14 cellular contexts compared by ENCODE assay signal in the genomic region with DNA sequence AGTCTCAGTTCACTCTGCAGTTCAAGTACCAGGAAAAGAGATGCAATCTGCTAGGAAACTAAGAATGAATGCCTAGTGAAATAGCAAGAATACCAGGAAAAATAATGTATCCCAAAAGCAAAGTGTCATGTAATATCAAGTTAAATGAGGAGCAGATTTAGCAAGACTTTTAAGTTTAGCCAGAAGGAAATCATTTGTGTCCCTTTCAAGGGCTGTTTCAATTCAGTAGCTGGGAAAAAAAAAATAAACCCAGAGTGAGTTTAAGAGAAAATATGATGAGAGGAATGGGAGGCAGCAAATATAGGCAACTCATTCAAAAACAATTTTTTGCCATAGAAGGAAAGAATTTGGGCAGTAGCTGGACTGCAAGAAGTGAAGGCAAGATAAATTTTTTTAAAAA.
DNase-seq lines count a peak whose midpoint lies in the region; ATAC-seq and TF ChIP-seq lines count a peak whose summit lies in the region.
"Had no signal": no experiment of that assay in that cellular context is flagged by ENCODE, and none has a peak within 500 bp of the region (broad histone marks: within the 10 kb centered on the region; RNA-seq: fewer than 3 reads in every experiment).

No MANE protein-coding gene starts in this region.

- H3K9me3 ChIP-seq in A673 (ENCODE audit: low read depth, low read length, poor library complexity, severe bottlenecking): no peaks in the 10 kb centered on the region
- H3K9me3 ChIP-seq: SJCRH30 had no signal

- no peaks in the 10 kb centered on the region for H3K27me3 ChIP-seq in A673 (replicated peaks; ENCODE audit: insufficient read depth, low read depth, low read length, poor library complexity)
- H3K27me3 ChIP-seq: SJCRH30 had no signal

- H3K4me1 ChIP-seq in A673 (ENCODE audit: insufficient read depth, low read length, poor library complexity, severe bottlenecking): no peaks in the 10 kb centered on the region
- H3K4me1 ChIP-seq: SJCRH30 had no signal

- POLR2A ChIA-PET in AG04449 (lab: Yijun Ruan, JAX) (no interaction called here), A673 (lab: Charles Lee; ENCODE audit: low non-redundant PET) (no interaction called here)

- H3K4me3 ChIP-seq in AG04449 (ENCODE audit: low read depth, low read length) (no peak overlapping the region), A673 (ENCODE audit: low read depth, low read length, poor library complexity, severe bottlenecking) (no peak overlapping the region)
- H3K4me3 ChIP-seq: SJCRH30 had no signal

- intact Hi-C loops in A673 (cut with micrococcal nuclease; ENCODE audit: unreplicated experiment): no loop called here

- H3K27ac ChIP-seq in A673 (ENCODE audit: low read depth, low read length, poor library complexity, severe bottlenecking): no peak overlapping the region
- H3K27ac ChIP-seq: SJCRH30 had no signal

- ATAC-seq in SK-N-SH treated with all-trans-retinoic acid at 6 μM for 48 hours: peak; percentile 65

- H3K36me3 ChIP-seq in A673 (ENCODE audit: insufficient read depth, low read length, poor library complexity, severe bottlenecking): no peaks in the 10 kb centered on the region
- H3K36me3 ChIP-seq: SJCRH30 had no signal

- CTCF ChIA-PET in AG04449 (lab: Yijun Ruan, JAX) (no interaction called here), A673 (lab: Charles Lee) (no interaction called here)

- TF ChIP-seq CTCF in AG04449 (IDR thresholded peaks at IDR 0.05; ENCODE audit: insufficient read depth, low read length, missing control alignments): no peak
- TF ChIP-seq CTCF in A673 (conservative IDR thresholded peaks at IDR 0.05; ENCODE audit: low read depth, low read length): no peak

- DNase-seq in AG04449 (ENCODE audit: low read depth, low spot score): peak; percentile 28
- DNase-seq in EL: peak; percentile 46
- DNase-seq in fibroblast of gingiva (ENCODE audit: low read depth): peak; percentile 41
- no peak for DNase-seq in SK-N-DZ (ENCODE audit: low spot score)
- DNase-seq in activated gamma-delta T cell (lab: John Stamatoyannopoulos, UW): no peak
- DNase-seq in T1000 (lab: John Stamatoyannopoulos, UW): no peak
- DNase-seq in A673 (ENCODE audit: low spot score): no peak
- DNase-seq: GF-D8, KG1, NCI-H187 treated with DMSO at 0.1 percent for 48 hours, NCI-H345, SJCRH30, SW 1271 had no signal

- no TSS peak for BruUV-seq in A673 (replicated peaks; lab: Mats Ljungman, UMichigan)

TF ChIP-seq in SK-N-SH treated with all-trans-retinoic acid at 6 μM for 48 hours, 23 proteins besides CTCF, POLR2A, EP300 and RAD21:
- TF ChIP-seq ZC3H10 (CRISPR knock-in tag; IDR thresholded peaks at IDR 0.05): no peak
- TF ChIP-seq POU6F1 (CRISPR knock-in tag; IDR thresholded peaks at IDR 0.05; ENCODE audit: borderline replicate concordance, low read depth): no peak
- no peak for TF ChIP-seq ZNF70 (CRISPR knock-in tag; IDR thresholded peaks at IDR 0.05)
- TF ChIP-seq RARB (CRISPR knock-in tag; IDR thresholded peaks at IDR 0.05): no peak
- TF ChIP-seq, protein P1, sequence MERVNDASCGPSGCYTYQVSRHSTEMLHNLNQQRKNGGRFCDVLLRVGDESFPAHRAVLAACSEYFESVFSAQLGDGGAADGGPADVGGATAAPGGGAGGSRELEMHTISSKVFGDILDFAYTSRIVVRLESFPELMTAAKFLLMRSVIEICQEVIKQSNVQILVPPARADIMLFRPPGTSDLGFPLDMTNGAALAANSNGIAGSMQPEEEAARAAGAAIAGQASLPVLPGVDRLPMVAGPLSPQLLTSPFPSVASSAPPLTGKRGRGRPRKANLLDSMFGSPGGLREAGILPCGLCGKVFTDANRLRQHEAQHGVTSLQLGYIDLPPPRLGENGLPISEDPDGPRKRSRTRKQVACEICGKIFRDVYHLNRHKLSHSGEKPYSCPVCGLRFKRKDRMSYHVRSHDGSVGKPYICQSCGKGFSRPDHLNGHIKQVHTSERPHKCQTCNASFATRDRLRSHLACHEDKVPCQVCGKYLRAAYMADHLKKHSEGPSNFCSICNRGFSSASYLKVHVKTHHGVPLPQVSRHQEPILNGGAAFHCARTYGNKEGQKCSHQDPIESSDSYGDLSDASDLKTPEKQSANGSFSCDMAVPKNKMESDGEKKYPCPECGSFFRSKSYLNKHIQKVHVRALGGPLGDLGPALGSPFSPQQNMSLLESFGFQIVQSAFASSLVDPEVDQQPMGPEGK (CRISPR knock-in tag; IDR thresholded peaks at IDR 0.05; ENCODE audit: borderline replicate concordance): no peak
- TF ChIP-seq SNAI2 (CRISPR knock-in tag; IDR thresholded peaks at IDR 0.05): no peak
- no peak for TF ChIP-seq ZFP30 (CRISPR knock-in tag; IDR thresholded peaks at IDR 0.05)
- TF ChIP-seq ZNF565 (CRISPR knock-in tag; conservative IDR thresholded peaks at IDR 0.05; ENCODE audit: low read depth): no peak
- TF ChIP-seq ZNF8 (CRISPR knock-in tag; IDR thresholded peaks at IDR 0.05): no peak
- no peak for TF ChIP-seq PPARA (CRISPR knock-in tag; IDR thresholded peaks at IDR 0.05; ENCODE audit: borderline replicate concordance)
- no peak for TF ChIP-seq TOX (CRISPR knock-in tag; IDR thresholded peaks at IDR 0.05; ENCODE audit: borderline replicate concordance)
- TF ChIP-seq ISL1 (CRISPR knock-in tag; IDR thresholded peaks at IDR 0.05): no peak
- TF ChIP-seq CREB5 (CRISPR knock-in tag; IDR thresholded peaks at IDR 0.05; ENCODE audit: low read depth): no peak
- TF ChIP-seq BACH2 (CRISPR knock-in tag; IDR thresholded peaks at IDR 0.05; ENCODE audit: borderline replicate concordance): no peak
- TF ChIP-seq GLIS3 (CRISPR knock-in tag; IDR thresholded peaks at IDR 0.05): no peak
- no peak for TF ChIP-seq ESRRG (CRISPR knock-in tag; IDR thresholded peaks at IDR 0.05)
- no peak for TF ChIP-seq TCF4 (CRISPR knock-in tag; IDR thresholded peaks at IDR 0.05; ENCODE audit: borderline replicate concordance)
- no peak for TF ChIP-seq ZFP3 (CRISPR knock-in tag; IDR thresholded peaks at IDR 0.05)

Comparison
In these comparisons a context has a peak if more than half of its experiments do, and no peak if none do; other contexts are left out.
1. DNase-seq: peak in AG04449 (single experiment), EL (single experiment) and fibroblast of gingiva (single experiment); none in SK-N-DZ (single experiment), activated gamma-delta T cell (single experiment), T1000 (single experiment) and A673 (single experiment).